ENCODE assay signal across 20 cellular contexts in the genomic region with DNA sequence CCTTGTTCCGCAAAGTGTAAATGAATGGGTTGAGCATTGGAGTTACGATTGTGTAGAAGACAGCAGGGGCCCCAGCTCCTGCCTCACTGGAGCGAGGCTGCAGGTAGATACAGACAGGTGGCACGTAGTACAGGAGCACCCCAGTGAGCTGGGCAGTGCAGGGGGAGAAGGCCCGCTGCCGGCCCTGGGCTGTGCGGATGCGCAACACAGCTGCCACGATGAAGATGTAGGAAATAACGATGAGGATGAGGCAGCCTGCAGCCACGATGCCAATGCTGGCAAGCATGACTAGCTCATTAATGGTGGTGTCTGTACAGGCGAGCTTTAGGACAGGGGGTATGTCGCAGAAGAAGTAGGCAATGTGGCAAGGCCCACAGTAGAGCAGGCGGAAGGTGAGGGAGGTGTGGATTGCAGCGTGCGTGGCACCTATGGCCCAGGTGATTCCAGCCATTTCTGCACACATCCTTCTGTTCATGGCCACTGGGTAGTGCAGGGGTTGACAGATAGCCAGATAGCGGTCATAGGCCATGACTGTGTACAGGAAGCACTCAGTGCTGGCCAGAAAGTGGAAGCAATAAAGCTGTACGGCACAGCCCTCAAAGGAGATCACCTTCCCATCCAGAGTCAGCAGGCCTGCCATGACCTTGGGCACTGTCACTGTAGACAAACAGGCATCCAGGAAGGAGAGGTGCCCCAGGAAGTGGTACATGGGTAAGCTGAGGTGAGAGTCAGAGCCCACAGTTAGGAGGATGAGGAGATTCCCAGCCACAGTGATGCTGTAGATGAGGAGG. TPM values are rescaled to one million over a fixed set of nuclear protein-coding genes. Genes with fewer than 3 reads are reported as not detected.
"Had no signal": no experiment of that assay in that cellular context is flagged by ENCODE, and none has a peak within 500 bp of the region (broad histone marks: within the 10 kb centered on the region; RNA-seq: fewer than 3 reads in every experiment).

No MANE protein-coding gene starts in this region.

- H3K4me1 ChIP-seq: body of pancreas, parathyroid adenoma, right atrium auricular region, transverse colon had no signal

- H3K4me3 ChIP-seq: body of pancreas, right atrium auricular region, skin epidermis, transverse colon had no signal

- DNase-seq: activated CD4-positive, alpha-beta T cell treated with anti-CD3 and anti-CD28 coated beads, Interleukin-2, amount 50 U/mL, for 4 hours; activated effector memory CD4-positive, alpha-beta T cell treated with Interleukin-2 at 50 U/mL for 16 hours; activated T-cell treated with anti-CD3 and anti-CD28 coated beads, Interleukin-2, amount 50 U/mL, for 1 hour; amniotic stem cell; body of pancreas; cortex of kidney; effector memory CD8-positive, alpha-beta T cell; kidney; left ventricle myocardium superior; substantia nigra; transverse colon had no signal

- H3K79me2 ChIP-seq: parathyroid adenoma had no signal

- H3K4me3 Mint-ChIP-seq: central memory CD8-positive, alpha-beta T cell; effector memory CD8-positive, alpha-beta T cell had no signal

- H3K36me3 Mint-ChIP-seq: activated naive CD4-positive, alpha-beta T cell treated with anti-CD3 and anti-CD28 coated beads, Interleukin-2, amount 50 U/mL, for 72 hours had no signal

- H3K27me3 ChIP-seq: body of pancreas, right atrium auricular region, transverse colon had no signal

- H3K27ac ChIP-seq: body of pancreas, parathyroid adenoma, right atrium auricular region, skin epidermis, transverse colon had no signal

- H3K36me3 ChIP-seq: right atrium auricular region, transverse colon had no signal

- H3K9ac ChIP-seq: parathyroid adenoma had no signal

- H3K4me1 Mint-ChIP-seq: central memory CD8-positive, alpha-beta T cell had no signal

- ATAC-seq: activated CD4-positive, CD25-positive, alpha-beta regulatory T cell treated with anti-CD3 and anti-CD28 coated beads, Interleukin-2, amount 50 U/mL, for 24 hours; activated naive CD4-positive, alpha-beta T cell treated with anti-CD3 and anti-CD28 coated beads, Interleukin-2, amount 50 U/mL, for 72 hours; body of pancreas; effector memory CD8-positive, alpha-beta T cell; left ventricle myocardium superior had no signal

- H3K27me3 Mint-ChIP-seq: central memory CD8-positive, alpha-beta T cell had no signal

- H2AFZ ChIP-seq: parathyroid adenoma had no signal

- H3K27ac Mint-ChIP-seq: activated naive CD4-positive, alpha-beta T cell treated with anti-CD3 and anti-CD28 coated beads, Interleukin-2, amount 50 U/mL, for 72 hours had no signal

- H3K9me3 ChIP-seq: body of pancreas, right atrium auricular region, transverse colon had no signal

RNA-seq across cellular contexts. Expression of a gene that starts 0.6 kb away (rescaled TPM):
- total RNA-seq: activated naive CD4-positive, alpha-beta T cell treated with anti-CD3 and anti-CD28 coated beads, Interleukin-2, amount 50 U/mL, for 72 hours; body of pancreas; epithelial cell of proximal tubule; kidney; left ventricle myocardium superior; mesenteric fat pad; right atrium auricular region; T-helper 2 cell treated with Interferon-gamma antibody and Interleukin-4, amounts not matched to agents 100 ng/mL and 5 ng/mL, for 36 hours; transverse colon had no signal

RNA-seq across cellular contexts. Expression of a gene that starts 18.0 kb away (rescaled TPM):
- total RNA-seq: activated naive CD4-positive, alpha-beta T cell treated with anti-CD3 and anti-CD28 coated beads, Interleukin-2, amount 50 U/mL, for 72 hours; body of pancreas; epithelial cell of proximal tubule; kidney; left ventricle myocardium superior; mesenteric fat pad; right atrium auricular region; T-helper 2 cell treated with Interferon-gamma antibody and Interleukin-4, amounts not matched to agents 100 ng/mL and 5 ng/mL, for 36 hours; transverse colon had no signal

RNA-seq across cellular contexts. Expression of a gene that starts 33.3 kb away (rescaled TPM):
- total RNA-seq: activated naive CD4-positive, alpha-beta T cell treated with anti-CD3 and anti-CD28 coated beads, Interleukin-2, amount 50 U/mL, for 72 hours; body of pancreas; epithelial cell of proximal tubule; kidney; left ventricle myocardium superior; mesenteric fat pad; right atrium auricular region; T-helper 2 cell treated with Interferon-gamma antibody and Interleukin-4, amounts not matched to agents 100 ng/mL and 5 ng/mL, for 36 hours; transverse colon had no signal

RNA-seq across cellular contexts. Expression of a gene that starts 35.8 kb away (rescaled TPM):
- total RNA-seq: activated naive CD4-positive, alpha-beta T cell treated with anti-CD3 and anti-CD28 coated beads, Interleukin-2, amount 50 U/mL, for 72 hours; epithelial cell of proximal tubule; kidney; left ventricle myocardium superior; mesenteric fat pad; right atrium auricular region; T-helper 2 cell treated with Interferon-gamma antibody and Interleukin-4, amounts not matched to agents 100 ng/mL and 5 ng/mL, for 36 hours had no signal

RNA-seq across cellular contexts. Expression of a gene that starts 37.5 kb away (rescaled TPM):
- total RNA-seq: activated naive CD4-positive, alpha-beta T cell treated with anti-CD3 and anti-CD28 coated beads, Interleukin-2, amount 50 U/mL, for 72 hours; epithelial cell of proximal tubule; kidney; left ventricle myocardium superior; mesenteric fat pad; right atrium auricular region; T-helper 2 cell treated with Interferon-gamma antibody and Interleukin-4, amounts not matched to agents 100 ng/mL and 5 ng/mL, for 36 hours had no signal
